16 cellular contexts compared by ENCODE assay signal in the genomic region with DNA sequence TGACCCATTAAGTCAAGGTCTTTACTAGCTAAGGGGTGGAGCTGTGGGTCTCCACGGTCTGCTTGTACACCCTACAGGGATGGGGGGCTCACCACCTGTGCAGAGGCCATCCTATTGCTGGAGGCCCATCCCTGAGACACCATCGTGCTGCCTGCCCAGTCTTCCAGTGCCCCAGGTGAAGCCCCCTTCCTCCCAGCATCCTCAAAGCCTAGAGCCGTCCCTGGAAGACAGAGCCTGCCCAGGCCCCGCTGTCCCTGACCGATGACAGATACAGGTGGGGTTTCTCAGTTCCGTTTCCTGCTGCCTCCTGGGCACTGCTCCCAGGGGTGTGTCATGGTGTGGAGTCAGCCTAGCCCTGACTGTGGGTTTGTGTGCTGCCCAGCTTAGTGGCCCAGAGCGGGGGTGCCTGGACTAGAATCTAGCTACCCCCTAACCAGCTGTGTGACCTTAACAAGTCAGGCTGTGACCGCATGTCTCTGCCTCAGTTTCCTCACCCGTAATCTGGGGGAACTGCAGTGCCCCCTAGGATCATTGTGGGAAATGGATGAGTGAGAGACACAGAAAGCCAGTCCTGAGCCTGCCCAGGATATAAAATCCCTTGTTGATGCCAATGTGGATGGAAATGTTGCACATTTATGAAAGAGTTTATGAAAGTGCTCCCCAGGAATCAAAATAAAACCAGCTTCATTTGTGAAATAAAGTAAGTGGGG. TPM values are rescaled to one million over a fixed set of nuclear protein-coding genes. Genes with fewer than 3 reads are reported as not detected.
A peak's percentile ranks its signal among the peaks of the same experiment; 100 is the strongest.
DNase-seq lines count a peak whose midpoint lies in the region; ATAC-seq, FAIRE-seq and TF ChIP-seq lines count a peak whose summit lies in the region.
"Had no signal": no experiment of that assay in that cellular context is flagged by ENCODE, and none has a peak within 500 bp of the region (broad histone marks: within the 10 kb centered on the region; RNA-seq: fewer than 3 reads in every experiment).

No MANE protein-coding gene starts in this region.

- peak; percentile 6 for TF ChIP-seq CTCF in DND-41 (IDR thresholded peaks at IDR 0.05; ENCODE audit: borderline replicate concordance, extremely low read depth, low read length, poor library complexity, severe bottlenecking)
- no peak for TF ChIP-seq CTCF in WTC11 (IDR thresholded peaks at IDR 0.05)
- TF ChIP-seq CTCF in HepG2 (CRISPR knock-in tag; IDR thresholded peaks at IDR 0.05), result no peak

- no peak overlapping the region for H2AFZ ChIP-seq in DND-41 (ENCODE audit: low read depth, low read length)
- H2AFZ ChIP-seq in HepG2 (ENCODE audit: low read length), result no peak overlapping the region

- CTCF ChIA-PET in WTC11 (lab: Charles Lee) (interaction anchor here (3.8 kb wide), 1 partner anchor 78 kb away, joined by 51 read pairs; no protein-coding TSS in a partner anchor), HepG2 (lab: Yijun Ruan, JAX; ENCODE audit: low intra/inter-chr PET ratio, low total read pairs) (no interaction called here)

- H3K79me2 ChIP-seq in DND-41 (ENCODE audit: insufficient read depth, low read length), result peaks cover 32% of the 10 kb centered on the region
- peaks cover 23% of the 10 kb centered on the region for H3K79me2 ChIP-seq in HepG2 (ENCODE audit: insufficient read depth, low read length)

- POLR2A ChIA-PET in WTC11 (lab: Charles Lee), result no interaction called here
- POLR2A ChIA-PET in HepG2 (lab: Yijun Ruan, JAX), result no interaction called here

- no peak overlapping the region for H3K27ac Mint-ChIP-seq in WTC11

- H3K27me3 ChIP-seq in DND-41 (ENCODE audit: insufficient read depth, low read length, poor library complexity), result peaks cover 4% of the 10 kb centered on the region
- H3K27me3 ChIP-seq in HepG2 (ENCODE audit: control insufficient read depth in 1 of 2, insufficient read depth in 2 of 2, low read length in 2 of 2), result peaks cover 8 to 66% of the 10 kb centered on the region in 2 experiments; a peak in 4 of 5 replicates

- intact Hi-C loops in HepG2 (cut with micrococcal nuclease; ENCODE audit: unreplicated experiment), result no loop called here

- peaks cover 40% of the 10 kb centered on the region for H3K4me1 Mint-ChIP-seq in WTC11

- FAIRE-seq in HepG2 (lab: Jason Lieb, UNC), result no peak

- H3K36me3 Mint-ChIP-seq in WTC11, result peaks cover 7% of the 10 kb centered on the region; the same call in 1 of the 2 replicates

- H3K27ac ChIP-seq in DND-41 (ENCODE audit: low read length), result no peak overlapping the region
- H3K27ac ChIP-seq in HepG2 (ENCODE audit: extremely low read length, insufficient read depth, low read length), result no peak overlapping the region
- H3K27ac ChIP-seq: coronary artery, HL-60 had no signal

- DNase-seq in 8988T (peak; percentile 61), DND-41 (no peak), WTC11 (ENCODE audit: low spot score) (no peak), HepG2 (ENCODE audit: low spot score) (no peak), NCI-H1694 (lab: John Stamatoyannopoulos, UW) (no peak), SHP77 (lab: John Stamatoyannopoulos, UW) (no peak), GM19240 (ENCODE audit: insufficient read length, low spot score) (no peak)
- DNase-seq: amniotic stem cell, NCI-H2081 had no signal

- no peak overlapping the region for H3K9ac ChIP-seq in DND-41 (ENCODE audit: low read depth, low read length)
- no peak overlapping the region for H3K9ac ChIP-seq in HepG2 (ENCODE audit: insufficient read depth, low read depth, low read length)

- ATAC-seq in DND-41 (ENCODE audit: insufficient read depth, low read depth) (no peak), WTC11 (no peak), HepG2 (no peak), HG03354 (IDR thresholded peaks at IDR 0.05; ENCODE audit: poor library complexity, severe bottlenecking, unreplicated experiment) (no peak)

- in situ Hi-C loops in HepG2 (cut with HindIII; ENCODE audit: extremely low pct_ligation_motif_present, low pct_unique_long_range_greater_than_20kb), result loop anchor here (10.0 kb wide), 1 partner anchor 204 kb away; no protein-coding TSS in a partner anchor

- peak overlapping the region; percentile 24; the same call in 1 of the 2 replicates for H3K4me3 Mint-ChIP-seq in WTC11

- H4K20me1 ChIP-seq in DND-41 (ENCODE audit: insufficient read depth, low read length) (peaks cover 19% of the 10 kb centered on the region), HepG2 (ENCODE audit: insufficient read depth, low read length) (no peaks in the 10 kb centered on the region)

- TF ChIP-seq EP300 in HepG2 (IDR thresholded peaks at IDR 0.05; ENCODE audit: low read depth in 2 of 2, low read length in 2 of 2) (no peak), HepG2 (CRISPR knock-in tag; IDR thresholded peaks at IDR 0.05; ENCODE audit: borderline replicate concordance) (no peak)

- H3K36me3 ChIP-seq in DND-41 (ENCODE audit: insufficient read depth, low read length), result peaks cover 8% of the 10 kb centered on the region
- peaks cover 1 to 5% of the 10 kb centered on the region in 2 experiments; a peak in 1 of 5 replicates for H3K36me3 ChIP-seq in HepG2 (replicated peaks in 1 of 2; ENCODE audit: control insufficient read depth in 1 of 2, insufficient read depth in 2 of 2, low read length in 2 of 2)

- no peak for TF ChIP-seq RAD21 in HepG2 (CRISPR knock-in tag; IDR thresholded peaks at IDR 0.05)

- 54% methylated on average over 4 of the region's 9 CpGs for WGBS in HepG2 (ENCODE audit: low lambda C conversion rate)

- H3K9me3 Mint-ChIP-seq in WTC11, result no peaks in the 10 kb centered on the region

- H3K4me2 ChIP-seq in DND-41 (ENCODE audit: insufficient read depth, low read length), result no peak overlapping the region
- no peak overlapping the region for H3K4me2 ChIP-seq in HepG2 (ENCODE audit: low read depth, low read length)

- peaks cover 9% of the 10 kb centered on the region for H3K27me3 Mint-ChIP-seq in WTC11 (ENCODE audit: low read depth)

- no TSS peak for BruUV-seq in HepG2 (replicated peaks; lab: Mats Ljungman, UMichigan)

- H3K4me3 ChIP-seq in DND-41 (ENCODE audit: low read depth in 1 of 2, low read length in 2 of 2), result no peak overlapping the region
- H3K4me3 ChIP-seq in HepG2 (replicated peaks in 1 of 3; ENCODE audit: insufficient read depth in 1 of 3, low read depth in 2 of 3, low read length in 3 of 3), result no peak overlapping the region
- H3K4me3 ChIP-seq: coronary artery had no signal

- TF ChIP-seq POLR2A in HepG2 (IDR thresholded peaks at IDR 0.05; ENCODE audit: insufficient read depth in 1 of 2, low read depth in 2 of 2, low read length in 2 of 2), result no peak

- H3K4me1 ChIP-seq in DND-41 (ENCODE audit: insufficient read depth, low read length) (peaks cover 28% of the 10 kb centered on the region), HepG2 (ENCODE audit: insufficient read depth, low read length) (peaks cover 37% of the 10 kb centered on the region)

- H3K9me3 ChIP-seq in DND-41 (ENCODE audit: insufficient read depth, low read length, severe bottlenecking) (no peaks in the 10 kb centered on the region), HepG2 (ENCODE audit: low read length) (no peaks in the 10 kb centered on the region)

RNA-seq across cellular contexts. Expression of a gene that starts 2.0 kb away (rescaled TPM):
- total RNA-seq in WTC11 (2021), result not detected in 3 replicates
- not detected in 2 replicates for total RNA-seq in HepG2 (2016; rRNA removed; fragmentation: Illumina TruSeq; extraction: Trizol)
- not detected in 2 replicates for total RNA-seq in HepG2 (2016; cell fraction: cytosol; rRNA removed; fragmentation: Illumina TruSeq; extraction: Trizol; ENCODE audit: low read depth)
- not detected in 2 replicates for total RNA-seq in HepG2 (2016; cell fraction: insoluble cytoplasmic fraction; rRNA removed; fragmentation: Illumina TruSeq; extraction: Trizol)
- total RNA-seq in HepG2 (2016; cell fraction: membrane; rRNA removed; fragmentation: Illumina TruSeq; extraction: Trizol), result not detected in 2 replicates
- total RNA-seq in HepG2 (2016; cell fraction: nucleus; rRNA removed; fragmentation: Illumina TruSeq; extraction: Trizol), result not detected in 2 replicates
- polyA plus RNA-seq in HepG2 (2011; rRNA removed), result not detected in 2 replicates
- not detected in 2 replicates for polyA plus RNA-seq in HepG2 (2011; cell fraction: cytosol; rRNA removed)
- not detected in 2 replicates for polyA plus RNA-seq in HepG2 (2011; cell fraction: nucleus; rRNA removed)
- polyA plus RNA-seq in HepG2 (2012), result not detected in 2 replicates
- polyA plus RNA-seq in HepG2 (2016; cell fraction: cytosol; fragmentation: Illumina TruSeq; extraction: Trizol; ENCODE audit: low read depth), result not detected in 2 replicates
- not detected in 2 replicates for polyA plus RNA-seq in HepG2 (2016; cell fraction: insoluble cytoplasmic fraction; fragmentation: Illumina TruSeq; extraction: Trizol; ENCODE audit: low read depth)
- not detected in 2 replicates for polyA plus RNA-seq in HepG2 (2016; cell fraction: membrane; fragmentation: Illumina TruSeq; extraction: Trizol; ENCODE audit: low read depth)
- polyA plus RNA-seq in HepG2 (2016; cell fraction: nucleus; fragmentation: Illumina TruSeq; extraction: Trizol; ENCODE audit: insufficient read depth, low read depth), result not detected in 2 replicates
- not detected in 2 replicates for polyA minus RNA-seq in HepG2 (2011; rRNA and poly(A)+ RNA removed; ENCODE audit: low replicate concordance)
- not detected in 2 replicates for polyA minus RNA-seq in HepG2 (2011; cell fraction: cytosol; rRNA and poly(A)+ RNA removed)
- polyA minus RNA-seq in HepG2 (2011; cell fraction: nucleus; rRNA and poly(A)+ RNA removed), result not detected in 2 replicates
- total RNA-seq: LHCN-M2, progenitor cell of endocrine pancreas, SK-MEL-5, urinary bladder had no signal
- polyA plus RNA-seq: urinary bladder had no signal

RNA-seq across cellular contexts. Expression of a gene that starts 2.3 kb away (rescaled TPM):
- total RNA-seq in WTC11 (2021), result 140 to 142 TPM (median 141 TPM) in 3 replicates
- total RNA-seq in HepG2 (2016; rRNA removed; fragmentation: Illumina TruSeq; extraction: Trizol), result 180 and 208 TPM in 2 replicates
- total RNA-seq in HepG2 (2016; cell fraction: cytosol; rRNA removed; fragmentation: Illumina TruSeq; extraction: Trizol; ENCODE audit: low read depth), result 188 and 216 TPM in 2 replicates
- 189 and 214 TPM in 2 replicates for total RNA-seq in HepG2 (2016; cell fraction: insoluble cytoplasmic fraction; rRNA removed; fragmentation: Illumina TruSeq; extraction: Trizol)
- 299 and 318 TPM in 2 replicates for total RNA-seq in HepG2 (2016; cell fraction: membrane; rRNA removed; fragmentation: Illumina TruSeq; extraction: Trizol)
- 64.4 and 66.4 TPM in 2 replicates for total RNA-seq in HepG2 (2016; cell fraction: nucleus; rRNA removed; fragmentation: Illumina TruSeq; extraction: Trizol)
- 201 and 247 TPM in 2 replicates for polyA plus RNA-seq in HepG2 (2011; rRNA removed)
- polyA plus RNA-seq in HepG2 (2011; cell fraction: cytosol; rRNA removed), result 164 and 244 TPM in 2 replicates
- polyA plus RNA-seq in HepG2 (2011; cell fraction: nucleus; rRNA removed), result 49.8 and 53.2 TPM in 2 replicates
- 152 and 161 TPM in 2 replicates for polyA plus RNA-seq in HepG2 (2012)
- polyA plus RNA-seq in HepG2 (2016; cell fraction: cytosol; fragmentation: Illumina TruSeq; extraction: Trizol; ENCODE audit: low read depth), result 255 and 315 TPM in 2 replicates
- polyA plus RNA-seq in HepG2 (2016; cell fraction: insoluble cytoplasmic fraction; fragmentation: Illumina TruSeq; extraction: Trizol; ENCODE audit: low read depth), result 244 and 258 TPM in 2 replicates
- 282 and 350 TPM in 2 replicates for polyA plus RNA-seq in HepG2 (2016; cell fraction: membrane; fragmentation: Illumina TruSeq; extraction: Trizol; ENCODE audit: low read depth)
- 132 TPM in 2 replicates for polyA plus RNA-seq in HepG2 (2016; cell fraction: nucleus; fragmentation: Illumina TruSeq; extraction: Trizol; ENCODE audit: insufficient read depth, low read depth)
- polyA minus RNA-seq in HepG2 (2011; rRNA and poly(A)+ RNA removed; ENCODE audit: low replicate concordance), result 8.8 and 17.6 TPM in 2 replicates
- 12.1 and 20.3 TPM in 2 replicates for polyA minus RNA-seq in HepG2 (2011; cell fraction: cytosol; rRNA and poly(A)+ RNA removed)
- polyA minus RNA-seq in HepG2 (2011; cell fraction: nucleus; rRNA and poly(A)+ RNA removed), result 16.9 and 20.1 TPM in 2 replicates
